In genomic region chr17:76562734-76563148, GRCh38 we compare ENCODE assay signal across 8 cellular contexts. TPM values are rescaled to one million over a fixed set of nuclear protein-coding genes. Genes with fewer than 3 reads are reported as not detected.
DNase-seq lines count a peak whose midpoint lies in the region; ATAC-seq, FAIRE-seq and TF ChIP-seq lines count a peak whose summit lies in the region.

No MANE protein-coding gene starts in this region.

- no peak for TF ChIP-seq POLR2A in erythroblast (IDR thresholded peaks at IDR 0.05; ENCODE audit: low read length)

- peak overlapping the region in 1 of 2 donors; percentile 15 for H3K9ac ChIP-seq in kidney (ENCODE audit: low read length in 2 of 2)

- no peak for TF ChIP-seq CTCF in kidney (IDR thresholded peaks at IDR 0.05; ENCODE audit: borderline replicate concordance, extremely low read depth, insufficient read depth)

- FAIRE-seq in kidney (lab: Jason Lieb, UNC), result no peak

- peaks cover 27 to 29% of the 10 kb centered on the region in 2 donors for H3K4me1 ChIP-seq in kidney (ENCODE audit: control insufficient read depth in 1 of 2, insufficient read depth in 1 of 2, low read depth in 1 of 2, low read length in 2 of 2)

- H3K36me3 ChIP-seq in kidney (ENCODE audit: control insufficient read depth in 1 of 2, insufficient read depth in 2 of 2, low read length in 2 of 2), result peaks cover 14 to 33% of the 10 kb centered on the region in 2 donors

- DNase-seq in GM03348 (ENCODE audit: low spot score) (peak; percentile 84), erythroblast (lab: John Stamatoyannopoulos, UW) (peak; percentile 77 to 87), posterior cingulate gyrus (peak in 7 of 10 donors; percentile 48 to 95 (median 74)), NCI-H2171 treated with DMSO at 0.1 percent for 48 hours (lab: John Stamatoyannopoulos, UW) (no peak), kidney (no peak), NCI-H1417 treated with DMSO at 0.1 percent for 48 hours (lab: John Stamatoyannopoulos, UW) (no peak)

- ATAC-seq in SK-N-SH treated with all-trans-retinoic acid at 6 μM for 48 hours, result peak; percentile 84
- ATAC-seq in HG03135 (IDR thresholded peaks at IDR 0.05; ENCODE audit: unreplicated experiment), result no peak

- no peak overlapping the region for H3K27ac ChIP-seq in kidney (ENCODE audit: low read depth in 2 of 2, low read length in 2 of 2)

- no peak overlapping the region for H3K4me3 ChIP-seq in kidney (ENCODE audit: low read length in 2 of 2)

- intact Hi-C loops in posterior cingulate gyrus (cut with DNase I) (no loop called here), kidney (cut with DNase I) (no loop called here)

- no peaks in the 10 kb centered on the region for H3K9me3 ChIP-seq in kidney (ENCODE audit: control insufficient read depth in 1 of 2, low read length in 2 of 2)

TF ChIP-seq in SK-N-SH treated with all-trans-retinoic acid at 6 μM for 48 hours, 23 proteins besides CTCF, POLR2A, EP300 and RAD21:
- peak; percentile 64; the same call in 1 of the 2 replicates for TF ChIP-seq ZFP3 (CRISPR knock-in tag; IDR thresholded peaks at IDR 0.05)
- TF ChIP-seq ZNF70 (CRISPR knock-in tag; IDR thresholded peaks at IDR 0.05), result no peak
- TF ChIP-seq CSRNP3 (CRISPR knock-in tag; IDR thresholded peaks at IDR 0.05), result no peak
- no peak for TF ChIP-seq ZFP30 (CRISPR knock-in tag; IDR thresholded peaks at IDR 0.05)
- no peak for TF ChIP-seq CREB5 (CRISPR knock-in tag; IDR thresholded peaks at IDR 0.05; ENCODE audit: low read depth)
- TF ChIP-seq ISL1 (CRISPR knock-in tag; IDR thresholded peaks at IDR 0.05), result peak; percentile 51; the same call in 1 of the 2 replicates

RNA-seq across cellular contexts. Expression of gene PRCD, which starts 22.9 kb away (rescaled TPM):
- total RNA-seq in kidney, result 2.2 TPM
- not detected for polyA plus RNA-seq in kidney (ENCODE audit: insufficient read depth, low read depth, low replicate concordance)

RNA-seq across cellular contexts. Expression of gene ST6GALNAC2, which starts 22.9 kb away (rescaled TPM):
- total RNA-seq in kidney, result 28.6 TPM
- 6.5 TPM for polyA plus RNA-seq in kidney (ENCODE audit: insufficient read depth, low read depth, low replicate concordance)

RNA-seq across cellular contexts. Expression of gene CYGB, which starts 25.2 kb away (rescaled TPM):
- 12.6 TPM for total RNA-seq in kidney
- polyA plus RNA-seq in kidney (ENCODE audit: insufficient read depth, low read depth, low replicate concordance), result 6.7 TPM

Comparison
In these comparisons a context has a peak if more than half of its experiments do, and no peak if none do; other contexts are left out.
1. DNase-seq: peak in GM03348 (single experiment), erythroblast (2 of 2) and posterior cingulate gyrus (7 of 10); none in NCI-H2171 treated with DMSO at 0.1 percent for 48 hours (single experiment), kidney (single experiment) and NCI-H1417 treated with DMSO at 0.1 percent for 48 hours (single experiment).